In the genomic region with DNA sequence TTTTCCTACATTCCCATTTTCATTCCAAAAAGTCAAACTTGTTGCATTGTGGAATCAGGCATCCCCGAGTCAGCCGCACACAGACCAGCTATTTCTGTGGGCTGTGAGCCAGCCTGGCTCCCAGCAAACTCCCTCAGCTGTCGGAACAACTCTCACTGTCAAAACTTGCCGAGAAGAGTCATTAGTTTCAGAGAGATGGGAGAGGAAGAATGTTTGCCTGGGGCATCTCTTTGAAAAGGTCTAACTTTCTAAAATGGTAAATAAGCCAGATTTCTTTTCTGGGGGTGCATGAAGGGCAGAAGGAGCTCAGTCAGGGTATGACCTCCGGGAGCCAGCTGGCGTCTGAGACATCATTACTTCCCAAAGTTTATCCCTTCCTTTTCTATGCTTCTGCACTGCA, we compare ENCODE assay signal across 22 cellular contexts.
DNase-seq lines count a peak whose midpoint lies in the region; ATAC-seq and TF ChIP-seq lines count a peak whose summit lies in the region.
"Had no signal": no experiment of that assay in that cellular context is flagged by ENCODE, and none has a peak within 500 bp of the region (broad histone marks: within the 10 kb centered on the region; RNA-seq: fewer than 3 reads in every experiment).

No MANE protein-coding gene starts in this region.

- no peak overlapping the region for H2BK5ac ChIP-seq in trophoblast cell (ENCODE audit: low read depth, low read length, poor library complexity)

- no peak overlapping the region for H2BK120ac ChIP-seq in trophoblast cell (ENCODE audit: insufficient read depth, low read length, poor library complexity)

- H3K9me3 Mint-ChIP-seq in mesothelial cell of epicardium: peaks cover 10% of the 10 kb centered on the region

- H3K4me1 Mint-ChIP-seq in mesothelial cell of epicardium: peaks cover 9% of the 10 kb centered on the region
- H3K4me1 Mint-ChIP-seq: CD14-positive monocyte; CD8-positive, alpha-beta memory T cell had no signal

- no CpG with 5 or more reads among the region's 6 CpGs for WGBS in trophoblast cell (ENCODE audit: extremely low coverage, insufficient coverage, insufficient read length)

- no peak overlapping the region for H3K14ac ChIP-seq in trophoblast cell (ENCODE audit: low read length)

- peaks cover 0 to 2% of the 10 kb centered on the region in 2 experiments for H3K4me1 ChIP-seq in trophoblast cell (ENCODE audit: control insufficient read depth in 1 of 2, insufficient read depth in 2 of 2, low read length in 2 of 2)
- H3K4me1 ChIP-seq: A549, BE2C, HAP-1 had no signal

- no peak overlapping the region for H3K9ac ChIP-seq in trophoblast cell (ENCODE audit: low read length)
- H3K9ac ChIP-seq: BLaER1 treated with 17β-estradiol and CSF1 and Interleukin-3, amounts not matched to agents 10 nM and 100 nM had no signal

- H3K36me3 Mint-ChIP-seq in mesothelial cell of epicardium: no peaks in the 10 kb centered on the region
- H3K36me3 Mint-ChIP-seq: CD14-positive monocyte; CD8-positive, alpha-beta memory T cell had no signal

- H3K4me3 Mint-ChIP-seq in mesothelial cell of epicardium: no peak overlapping the region
- H3K4me3 Mint-ChIP-seq: CD14-positive monocyte; CD4-positive, alpha-beta T cell; CD8-positive, alpha-beta memory T cell had no signal

- H3K4me3 ChIP-seq in trophoblast cell (ENCODE audit: low read depth, low read length): no peak overlapping the region
- H3K4me3 ChIP-seq: A549; BLaER1 treated with 17β-estradiol and CSF1 and Interleukin-3, amounts not matched to agents 10 nM and 100 nM; HAP-1 had no signal

- H3K9me3 ChIP-seq in trophoblast cell (ENCODE audit: insufficient read depth, low read depth, low read length): peaks cover 2% of the 10 kb centered on the region
- H3K9me3 ChIP-seq: A549, BE2C, HAP-1 had no signal

- no peaks in the 10 kb centered on the region for H3K79me1 ChIP-seq in trophoblast cell (ENCODE audit: low read length)

- no peak overlapping the region for H3K4ac ChIP-seq in trophoblast cell (ENCODE audit: low read depth, low read length)

- H4K12ac ChIP-seq in trophoblast cell (ENCODE audit: low read depth, low read length): no peak overlapping the region

- no peak overlapping the region for H2AK5ac ChIP-seq in trophoblast cell (ENCODE audit: low read length)

- peak overlapping the region; percentile 68 for H3K27ac Mint-ChIP-seq in mesothelial cell of epicardium
- H3K27ac Mint-ChIP-seq: CD14-positive monocyte; CD4-positive, alpha-beta T cell; CD8-positive, alpha-beta memory T cell had no signal

- no peak for TF ChIP-seq CTCF in mesothelial cell of epicardium (IDR thresholded peaks at IDR 0.05; ENCODE audit: unreplicated experiment)

- H3K79me2 ChIP-seq in trophoblast cell (ENCODE audit: control insufficient read depth, insufficient read depth, low read length, poor library complexity): no peaks in the 10 kb centered on the region

- H2BK12ac ChIP-seq in trophoblast cell (ENCODE audit: low read length): no peak overlapping the region

- H3K27me3 ChIP-seq in trophoblast cell (ENCODE audit: insufficient read depth, low read length): no peaks in the 10 kb centered on the region
- H3K27me3 ChIP-seq: BE2C; BLaER1 treated with 17β-estradiol and CSF1 and Interleukin-3, amounts not matched to agents 10 nM and 100 nM had no signal

- no peak overlapping the region for H3K27ac ChIP-seq in trophoblast cell (ENCODE audit: low read depth, low read length)
- H3K27ac ChIP-seq: A549; BLaER1 treated with 17β-estradiol and CSF1 and Interleukin-3, amounts not matched to agents 10 nM and 100 nM had no signal

- ATAC-seq in GM18519 (IDR thresholded peaks at IDR 0.05; ENCODE audit: low FRiP score, unreplicated experiment) (no peak), HG03045 (IDR thresholded peaks at IDR 0.05; ENCODE audit: unreplicated experiment) (no peak)
- ATAC-seq: A549 had no signal

- H4K8ac ChIP-seq in trophoblast cell (ENCODE audit: low read depth, low read length): no peak overlapping the region

- no peak overlapping the region for H3K23ac ChIP-seq in trophoblast cell (ENCODE audit: low read length)

- no peak overlapping the region for H4K91ac ChIP-seq in trophoblast cell (ENCODE audit: low read depth, low read length)

- DNase-seq in RPMI7951 (ENCODE audit: low read depth) (peak; percentile 5), mesothelial cell of epicardium (ENCODE audit: low spot score in 2 of 2, unreplicated experiment in 2 of 2) (no peak), trophoblast cell (no peak), HCEC 1CT (no peak), KG1 (lab: John Stamatoyannopoulos, UW) (no peak)
- DNase-seq: 8988T; ACHN; AML-193; BE2C; CD4-positive, alpha-beta T cell; CD8-positive, alpha-beta memory T cell; DMS 273 treated with DMSO at 0.1 percent for 48 hours; DMS79; EL; GF-D8; GOT3 had no signal

- H3K36me3 ChIP-seq in trophoblast cell (ENCODE audit: control insufficient read depth in 1 of 2, insufficient read depth in 2 of 2, low read length in 2 of 2): no peaks in the 10 kb centered on the region
- H3K36me3 ChIP-seq: BE2C; BLaER1 treated with 17β-estradiol and CSF1 and Interleukin-3, amounts not matched to agents 10 nM and 100 nM; HAP-1 had no signal

- H3K4me2 ChIP-seq in trophoblast cell (ENCODE audit: low read length): peak overlapping the region; percentile 14
- H3K4me2 ChIP-seq: A549; BLaER1 treated with 17β-estradiol and CSF1 and Interleukin-3, amounts not matched to agents 10 nM and 100 nM had no signal

- no peak overlapping the region for H2AFZ ChIP-seq in trophoblast cell (ENCODE audit: insufficient read depth, low read length, poor library complexity)

- H3K18ac ChIP-seq in trophoblast cell (ENCODE audit: low read length): no peak overlapping the region

- H3K27me3 Mint-ChIP-seq in mesothelial cell of epicardium (ENCODE audit: low read depth): no peaks in the 10 kb centered on the region
- H3K27me3 Mint-ChIP-seq: CD4-positive, alpha-beta T cell; CD8-positive, alpha-beta memory T cell had no signal
